Comparison of ENCODE assay signal across 1 cellular context in genomic region chr22:23859201-23859600, GRCh38.
TF ChIP-seq lines count a peak whose summit lies in the region.

No MANE protein-coding gene starts in this region.

TF ChIP-seq in HCT116, 20 proteins besides CTCF, POLR2A, EP300 and RAD21 (continued from another document):
- no peak for TF ChIP-seq REST (IDR thresholded peaks at IDR 0.05; ENCODE audit: low read depth)
- TF ChIP-seq ZBTB33 (IDR thresholded peaks at IDR 0.05; ENCODE audit: extremely low read depth, insufficient replicate concordance, low read length): no peak
- TF ChIP-seq SP1 (IDR thresholded peaks at IDR 0.05; ENCODE audit: low read depth): no peak
- no peak for TF ChIP-seq ZFX (IDR thresholded peaks at IDR 0.05)
- no peak for TF ChIP-seq SIN3A (IDR thresholded peaks at IDR 0.05; ENCODE audit: low read depth)
- TF ChIP-seq JUND (IDR thresholded peaks at IDR 0.05): no peak
- TF ChIP-seq SRF (IDR thresholded peaks at IDR 0.05; ENCODE audit: low read depth): no peak
- no peak for TF ChIP-seq CEBPB (IDR thresholded peaks at IDR 0.05; ENCODE audit: low read depth)
- no peak for TF ChIP-seq EZH2 (IDR thresholded peaks at IDR 0.05)
- no peak for TF ChIP-seq MAX (IDR thresholded peaks at IDR 0.05)
